In genomic region chr1:246966502-246966901, GRCh38 we compare ENCODE assay signal across 26 cellular contexts. TPM values are rescaled to one million over a fixed set of nuclear protein-coding genes. Genes with fewer than 3 reads are reported as not detected.
"Had no signal": no experiment of that assay in that cellular context is flagged by ENCODE, and none has a peak within 500 bp of the region (broad histone marks: within the 10 kb centered on the region; RNA-seq: fewer than 3 reads in every experiment).

No MANE protein-coding gene starts in this region.

- H3K4me1 ChIP-seq: suprapubic skin, testis, thyroid gland, tibial artery, tibial nerve, transverse colon, upper lobe of left lung, upper lobe of right lung, uterus, vagina had no signal

- H3K27ac ChIP-seq: suprapubic skin, testis, thoracic aorta, thyroid gland, tibial artery, tibial nerve, transverse colon, upper lobe of left lung, upper lobe of right lung, uterus, vagina had no signal

- H3K9me3 ChIP-seq: testis, thoracic aorta, thyroid gland, transverse colon, uterus, vagina had no signal

- H3K27me3 ChIP-seq: suprapubic skin, testis, thyroid gland, tibial artery, tibial nerve, transverse colon, upper lobe of left lung, upper lobe of right lung, uterus, vagina had no signal

- H3K4me3 ChIP-seq: suprapubic skin, testis, thoracic aorta, thyroid gland, tibial artery, tibial nerve, transverse colon, upper lobe of left lung, upper lobe of right lung, uterus, vagina had no signal

- DNase-seq: stimulated activated CD4-positive, alpha-beta T cell treated with anti-CD3 and anti-CD28 coated beads, Interleukin-2, amount 100 ng/mL, for 48 hours; stimulated activated CD4-positive, alpha-beta T cell treated with anti-CD3 and anti-CD28 coated beads, Interleukin-4, amount 100 ng/mL, for 1 hour; stimulated activated CD4-positive, alpha-beta T cell treated with anti-CD3 and anti-CD28 coated beads, Interleukin-4, amount 100 ng/mL, for 24 hours; stimulated activated CD4-positive, alpha-beta T cell treated with anti-CD3 and anti-CD28 coated beads, Interleukin-4, amount 100 ng/mL, for 4 hours; stimulated activated CD8-positive, alpha-beta memory T cell treated with anti-CD3 and anti-CD28 coated beads, Interleukin-4, amount 100 ng/mL, for 48 hours; stimulated activated naive B cell treated with anti-CD40 and anti-IgM and Interleukin-4, amounts not matched to agents 10 μg/mL and 1 μg/mL and 100 μg/mL, for 72 hours; stimulated activated naive CD4-positive, alpha-beta T cell; stimulated activated naive CD4-positive, alpha-beta T cell treated with Interleukin-2 at 50 U/mL for 16 hours; stimulated activated naive CD8-positive, alpha-beta T cell treated with anti-CD3 and anti-CD28 coated beads, Interleukin-15, amount 100 ng/mL, for 72 hours; stimulated activated naive CD8-positive, alpha-beta T cell treated with anti-CD3 and anti-CD28 coated beads, Interleukin-15, Interleukin-2, amounts not matched to agents 100 U/mL and 50 U/mL, for 24 hours; substantia nigra; testis; thyroid gland; tibial artery; transverse colon; upper lobe of left lung; upper lobe of right lung; uterus had no signal

- H3K36me3 ChIP-seq: suprapubic skin, thoracic aorta, thyroid gland, tibial artery, tibial nerve, transverse colon, upper lobe of left lung, upper lobe of right lung, uterus, vagina had no signal

- FAIRE-seq: urothelium cell line had no signal

- ATAC-seq: stimulated activated effector memory CD8-positive, alpha-beta T cell treated with anti-CD3 and anti-CD28 coated beads, Interleukin-12 subunit alpha, Interleukin-12 subunit beta, amount 100 ng/mL, for 72 hours; stimulated activated memory B cell treated with anti-CD40 and anti-IgM and Interleukin-4, amounts not matched to agents 10 μg/mL and 1 μg/mL and 100 μg/mL, for 72 hours; stimulated activated naive B cell treated with anti-CD40 and anti-IgM and Interleukin-4, amounts not matched to agents 10 μg/mL and 1 μg/mL and 100 μg/mL, for 72 hours; stimulated activated naive CD8-positive, alpha-beta T cell treated with anti-CD3 and anti-CD28 coated beads, Interleukin-15, amount 100 ng/mL, for 72 hours; stimulated activated naive CD8-positive, alpha-beta T cell treated with anti-CD3 and anti-CD28 coated beads, Interleukin-15, Interleukin-2, amounts not matched to agents 100 U/mL and 50 U/mL, for 24 hours; upper lobe of right lung had no signal

RNA-seq across cellular contexts. Expression of gene ZNF695, which starts 41.4 kb away (rescaled TPM):
- total RNA-seq: thoracic aorta, upper lobe of right lung, ureter had no signal
